In the genomic region with DNA sequence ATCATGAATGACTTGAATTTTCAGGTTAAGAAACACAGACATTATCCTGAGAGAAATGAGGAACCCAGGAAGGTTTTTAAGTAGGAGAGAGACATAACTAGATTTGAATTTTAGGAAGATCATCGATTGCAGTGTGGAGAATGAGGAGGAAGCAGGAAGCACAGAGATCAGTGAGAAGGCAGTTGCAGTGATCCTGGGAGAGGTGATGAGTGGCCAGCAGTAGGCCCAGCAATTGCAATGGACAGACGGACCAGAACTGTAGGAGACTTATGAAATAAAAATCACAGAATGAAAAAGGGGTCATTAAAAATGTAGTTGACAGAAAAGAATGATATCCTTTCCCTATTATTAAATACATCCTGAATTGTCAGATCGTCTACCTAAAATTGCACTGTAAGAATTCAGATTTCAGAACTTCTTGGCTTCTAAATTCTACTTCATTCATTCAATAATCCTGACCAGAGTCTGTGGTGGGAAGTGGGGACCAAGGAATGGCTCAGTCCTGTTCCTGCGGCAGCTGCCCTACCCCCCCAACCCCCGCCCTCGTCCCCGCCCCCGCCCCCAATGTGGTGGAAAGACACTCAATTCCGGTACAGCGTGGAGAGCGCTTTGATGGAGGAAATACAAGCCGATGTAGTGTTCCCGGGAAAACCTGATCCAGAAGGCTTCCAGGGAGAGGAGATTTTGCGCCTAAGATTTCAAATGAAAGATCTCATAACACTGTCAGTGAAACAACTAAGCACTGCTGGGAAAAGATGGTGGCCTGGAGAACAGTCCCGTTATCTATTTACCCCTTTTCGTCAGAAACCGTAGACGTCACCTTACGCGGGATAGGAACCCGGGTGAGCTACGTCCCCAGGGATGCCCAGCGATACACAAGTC, we compare ENCODE assay signal across 8 cellular contexts. TPM values are rescaled to one million over a fixed set of nuclear protein-coding genes. Genes with fewer than 3 reads are reported as not detected.
A peak's percentile ranks its signal among the peaks of the same experiment; 100 is the strongest.
DNase-seq lines count a peak whose midpoint lies in the region; ATAC-seq, FAIRE-seq and TF ChIP-seq lines count a peak whose summit lies in the region.

No MANE protein-coding gene starts in this region.

- H3K27ac Mint-ChIP-seq in HFFc6 = peak overlapping the region; percentile 76

- 3% methylated on average over 23 of the region's 23 CpGs for WGBS in K562 (ENCODE audit: insufficient coverage, low coverage, missing lambda C conversion rate)
- WGBS in liver = 11% methylated on average over 23 of the region's 23 CpGs

- H3K27me3 Mint-ChIP-seq in HFFc6 (ENCODE audit: insufficient read depth) = peaks cover 10% of the 10 kb centered on the region

- peak overlapping the region; percentile 89 for H3K4me2 ChIP-seq in K562 (ENCODE audit: insufficient read depth, low read length)

- CTCF ChIA-PET in AG04449 (lab: Yijun Ruan, JAX) (interaction anchor here (1.1 to 21.3 kb wide), 17 partner anchors 9 to 158 kb away, joined by 3 to 927 read pairs (median 6); no protein-coding TSS in a partner anchor), K562 (lab: Yijun Ruan, JAX; ENCODE audit: low intra/inter-chr PET ratio) (interaction anchor here (0.7 to 2.0 kb wide), 2 partner anchors 149 to 151 kb away, joined by 3 to 5 read pairs; no protein-coding TSS in a partner anchor)

- no peaks in the 10 kb centered on the region for H4K20me1 ChIP-seq in K562 (replicated peaks; ENCODE audit: control insufficient read depth, insufficient read depth, low read length)

- H3K9me3 ChIP-seq in K562 (replicated peaks; ENCODE audit: control insufficient read depth, insufficient read depth, low read depth, low read length) (no peaks in the 10 kb centered on the region), liver (ENCODE audit: control insufficient read depth in 4 of 4, low read length in 3 of 4) (no peaks in the 10 kb centered on the region), tibial artery (no peaks in the 10 kb centered on the region)

- ATAC-seq in K562 = no peak; the same call in 2 of the 3 replicates

- no peak for TF ChIP-seq EP300 in K562 (IDR thresholded peaks at IDR 0.05; ENCODE audit: low read length)

- H3K79me2 ChIP-seq in K562 (ENCODE audit: control insufficient read depth, insufficient read depth, low read length) = no peaks in the 10 kb centered on the region; the same call in 2 of the 3 replicates

- TF ChIP-seq CTCF in AG04449 (IDR thresholded peaks at IDR 0.05; ENCODE audit: insufficient read depth, low read length, missing control alignments) (no peak), HFFc6 (IDR thresholded peaks at IDR 0.05) (no peak), K562 (IDR thresholded peaks at IDR 0.05 in 2 of 3, conservative IDR thresholded peaks at IDR 0.05 in 1 of 3; ENCODE audit: insufficient read depth in 2 of 3, low read depth in 1 of 3, low read length in 3 of 3) (no peak), liver (IDR thresholded peaks at IDR 0.05; ENCODE audit: low read depth, low read length, missing input control) (no peak), tibial artery (IDR thresholded peaks at IDR 0.05) (no peak)

- H2AFZ ChIP-seq in K562 (ENCODE audit: low read depth, low read length) = peak overlapping the region; percentile 92

- H3K9me3 Mint-ChIP-seq in HFFc6 = no peaks in the 10 kb centered on the region

- H3K27ac ChIP-seq in K562 (ENCODE audit: extremely low read depth, low read depth, low read length) (peak overlapping the region; percentile 78), liver (ENCODE audit: low read depth in 1 of 2, low read length in 2 of 2) (peak overlapping the region in 1 of 2 donors; percentile 83), tibial artery (peak overlapping the region; percentile 96 to 98)

- H3K9ac ChIP-seq in K562 (ENCODE audit: insufficient read depth in 1 of 2, low read depth in 2 of 2, low read length in 2 of 2) (peak overlapping the region; percentile 47 to 90), liver (ENCODE audit: low read depth in 1 of 2, low read length in 2 of 2) (peak overlapping the region in 1 of 2 donors; percentile 44)

- POLR2A ChIA-PET in AG04449 (lab: Yijun Ruan, JAX) (interaction anchor here (0.6 to 0.9 kb wide), 5 partner anchors 17 to 50 kb away, joined by 3 read pairs; no protein-coding TSS in a partner anchor), K562 (lab: Yijun Ruan, JAX) (interaction anchor here (0.6 to 2.2 kb wide), 15 partner anchors 8 to 169 kb away, joined by 3 to 11 read pairs (median 4); partner anchors contain the start of gene ZNF691)

- no peak for TF ChIP-seq RAD21 in K562 (CRISPR knock-in tag; conservative IDR thresholded peaks at IDR 0.05 in 1 of 2, IDR thresholded peaks at IDR 0.05 in 1 of 2)
- no peak for TF ChIP-seq RAD21 in liver (IDR thresholded peaks at IDR 0.05)

- no TSS peak for BruUV-seq in K562 (replicated peaks; lab: Mats Ljungman, UMichigan)

- DNase-seq in AG04449 (ENCODE audit: low read depth, low spot score) (no peak), HFFc6 (no peak), K562 (ENCODE audit: extremely low read depth in 1 of 4, low spot score in 3 of 4) (peak in 1 of 4 experiments; percentile 58), tibial artery (no peak), iPS-NIHi11 (ENCODE audit: low spot score) (no peak), NCI-H526 treated with DMSO at 0.1 percent for 48 hours (lab: John Stamatoyannopoulos, UW) (no peak), HUDEP-2 (lab: John Stamatoyannopoulos, UW; ENCODE audit: unreplicated experiment in 76 of 76) (no peak)

- peaks cover 34% of the 10 kb centered on the region for H3K36me3 ChIP-seq in K562 (ENCODE audit: control insufficient read depth, insufficient read depth, low read length)
- peaks cover 0 to 6% (median 1%) of the 10 kb centered on the region in 4 donors for H3K36me3 ChIP-seq in liver (ENCODE audit: control insufficient read depth in 4 of 4, insufficient read depth in 3 of 4, low read depth in 1 of 4, low read length in 3 of 4)
- H3K36me3 ChIP-seq in tibial artery = peaks cover 15 to 26% (median 24%) of the 10 kb centered on the region in 3 donors

- H3K27me3 ChIP-seq in K562 (ENCODE audit: control insufficient read depth in 2 of 2, insufficient read depth in 2 of 2, low read length in 2 of 2) (no peaks in the 10 kb centered on the region), liver (ENCODE audit: control insufficient read depth in 4 of 4, insufficient read depth in 4 of 4, low read length in 3 of 4) (no peaks in the 10 kb centered on the region), tibial artery (no peaks in the 10 kb centered on the region)

- TF ChIP-seq POLR2A in K562 (conservative IDR thresholded peaks at IDR 0.05) = no peak

- H3K4me3 ChIP-seq in AG04449 (ENCODE audit: low read depth, low read length) = peak overlapping the region; percentile 66
- H3K4me3 ChIP-seq in K562 = peak overlapping the region; percentile 55
- peak overlapping the region; percentile 43 to 70 (median 62) for H3K4me3 ChIP-seq in liver (ENCODE audit: low read depth in 1 of 3, low read length in 3 of 3)
- H3K4me3 ChIP-seq in tibial artery = peak overlapping the region; percentile 67 to 81

- peaks cover 37% of the 10 kb centered on the region for H3K4me1 Mint-ChIP-seq in HFFc6 (ENCODE audit: low read depth)

- peaks cover 34 to 38% of the 10 kb centered on the region in 2 experiments for H3K4me1 ChIP-seq in K562 (replicated peaks in 1 of 2; ENCODE audit: control insufficient read depth in 2 of 2, insufficient read depth in 2 of 2, low read length in 2 of 2)
- peaks cover 0 to 3% (median under 1%) of the 10 kb centered on the region in 4 donors for H3K4me1 ChIP-seq in liver (ENCODE audit: control insufficient read depth in 4 of 4, insufficient read depth in 4 of 4, low read length in 3 of 4)
- H3K4me1 ChIP-seq in tibial artery = peaks cover 0 to 19% (median 6%) of the 10 kb centered on the region in 4 donors

- no peaks in the 10 kb centered on the region for H3K9me1 ChIP-seq in K562 (ENCODE audit: control insufficient read depth, insufficient read depth, low read length)

- in situ Hi-C loops in K562 (cut with MboI) = loop anchor here (5.0 kb wide), 2 partner anchors 141 to 149 kb away; partner anchors contain the start of gene TMEM269

- peak overlapping the region; percentile 74 for H3K4me3 Mint-ChIP-seq in HFFc6

- intact Hi-C loops in K562 (cut with micrococcal nuclease) = loop anchor here (1.0 to 2.0 kb wide), 4 partner anchors 13 to 149 kb away; no protein-coding TSS in a partner anchor
- intact Hi-C loops in tibial artery (cut with DNase I; ENCODE audit: low total_unique reads) = loop anchor here (10.0 kb wide), 1 partner anchor 421 kb away; no protein-coding TSS in a partner anchor

- FAIRE-seq in K562 (lab: Jason Lieb, UNC) = no peak

- peaks cover 23% of the 10 kb centered on the region for H3K36me3 Mint-ChIP-seq in HFFc6 (ENCODE audit: low read depth)

TF ChIP-seq in liver, 16 proteins besides CTCF, POLR2A, EP300 and RAD21:
- TF ChIP-seq RXRA (IDR thresholded peaks at IDR 0.05) = no peak
- no peak for TF ChIP-seq JUND (IDR thresholded peaks at IDR 0.05)
- TF ChIP-seq SP1 (IDR thresholded peaks at IDR 0.05) = no peak
- TF ChIP-seq NR2F2 (IDR thresholded peaks at IDR 0.05) = no peak
- TF ChIP-seq, protein P1, sequence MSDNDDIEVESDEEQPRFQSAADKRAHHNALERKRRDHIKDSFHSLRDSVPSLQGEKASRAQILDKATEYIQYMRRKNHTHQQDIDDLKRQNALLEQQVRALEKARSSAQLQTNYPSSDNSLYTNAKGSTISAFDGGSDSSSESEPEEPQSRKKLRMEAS (IDR thresholded peaks at IDR 0.05) = no peak
- no peak for TF ChIP-seq FOXA2 (IDR thresholded peaks at IDR 0.05)

RNA-seq across cellular contexts. Expression of gene SLC2A1, which starts 35.1 kb away (rescaled TPM):
- 100 to 1,000 TPM in 4 of 6 experiments, 10 to 100 TPM in 2; 89.7 to 174 (median 105) TPM for total RNA-seq in HFFc6 (2021; fragmentation: NEBNext Ultra II Directional; extraction: Animal tissue kit (Norgen Biotek cat#: 25700))
- 278 and 566 TPM in 2 replicates for total RNA-seq in K562 (2011; cell fraction: chromatin; rRNA removed; ENCODE audit: low replicate concordance)
- total RNA-seq in K562 (2011; cell fraction: nucleolus; rRNA removed) = 420 and 508 TPM in 2 replicates
- total RNA-seq in K562 (2011; cell fraction: nucleoplasm; rRNA removed) = 435 and 495 TPM in 2 replicates
- total RNA-seq in K562 (2014; rRNA removed) (93.1 and 145 TPM in 2 replicates), K562 (2014; rRNA removed; fragmentation: Illumina TruSeq; extraction: Trizol) (39.4 and 42.8 TPM in 2 replicates), K562 (2015; rRNA removed; fragmentation: Illumina TruSeq; extraction: Trizol) (34.9 and 37.4 TPM in 2 replicates), K562 (2021) (141 and 153 TPM in 2 replicates), liver (100 to 1,000 TPM in 1 of 2 donors, 1 to 10 TPM in 1; 3.4 to 675 TPM)
- polyA plus RNA-seq in K562 (2011; rRNA removed) (53.4 and 142 TPM in 2 replicates), K562 (2014; fragmentation: Illumina TruSeq; extraction: Trizol) (73.4 and 73.6 TPM in 2 replicates), K562 (2014; fragmentation: Nextera tagmentation; extraction: Ambion mirVana) (10 to 100 TPM; 12.6 to 22.9 TPM), K562 (2014; rRNA removed) (48.0 and 52.8 TPM in 2 replicates), liver (1 to 10 TPM; 1.1 to 2.5 TPM)
- polyA plus RNA-seq in K562 (2011; cell fraction: cytosol; rRNA removed) = 95.7 and 144 TPM in 2 replicates
- 174 and 230 TPM in 2 replicates for polyA plus RNA-seq in K562 (2011; cell fraction: nucleus; rRNA removed)
- 54.8 and 81.2 TPM in 2 replicates for polyA plus RNA-seq in K562 (2012)
- polyA minus RNA-seq in K562 (2011; rRNA and poly(A)+ RNA removed) = 56.6 and 73.8 TPM in 2 replicates
- polyA minus RNA-seq in K562 (2011; cell fraction: cytosol; rRNA and poly(A)+ RNA removed) = 98.1 and 111 TPM in 2 replicates
- polyA minus RNA-seq in K562 (2011; cell fraction: nucleus; rRNA and poly(A)+ RNA removed) = 86.4 and 99.1 TPM in 2 replicates
